1 cellular context compared by ENCODE assay signal in genomic region chr19:15318241-15318691, GRCh38.
TF ChIP-seq lines count a peak whose summit lies in the region.

No MANE protein-coding gene starts in this region.

TF ChIP-seq in GM12878, 131 proteins besides CTCF, POLR2A, EP300 and RAD21 (continued from another document):
- TF ChIP-seq EED (IDR thresholded peaks at IDR 0.05; ENCODE audit: low read depth), result peak; percentile 45; the same call in 1 of the 2 replicates
- TF ChIP-seq SIX5 (IDR thresholded peaks at IDR 0.05; ENCODE audit: low read depth, low read length, severe bottlenecking), result no peak
